ENCODE assay signal across 10 cellular contexts in the genomic region with DNA sequence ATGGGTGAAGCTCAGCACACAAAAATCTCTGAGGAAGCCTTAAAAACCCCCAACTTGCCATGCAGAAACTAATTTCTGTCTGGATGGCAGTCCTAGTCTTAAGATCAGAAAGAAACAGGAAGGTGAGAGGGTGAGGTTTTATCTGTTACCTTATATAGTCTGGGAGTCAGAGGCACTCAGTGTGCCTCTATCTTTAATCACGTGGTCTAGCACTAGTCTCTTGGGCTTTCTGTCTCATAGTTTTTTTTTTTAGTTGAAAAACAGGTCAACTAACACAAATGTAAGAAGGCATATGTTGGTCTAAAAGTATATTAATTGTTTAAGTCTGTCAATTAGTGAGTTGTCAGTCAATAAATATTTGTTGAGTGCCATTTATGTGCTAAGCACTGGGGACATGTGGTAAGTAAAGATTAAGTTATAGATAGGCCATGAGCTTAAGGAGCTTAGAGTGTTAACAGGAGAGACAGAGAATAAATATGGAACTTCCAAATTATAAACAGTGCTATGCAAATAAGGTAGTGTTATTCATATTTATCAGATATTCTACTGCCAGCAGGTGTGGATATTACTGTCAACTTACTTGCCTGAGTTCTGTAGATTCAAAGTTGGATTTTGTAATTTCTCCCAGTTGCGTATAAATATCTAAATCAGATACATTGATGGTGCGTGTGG. TPM values are rescaled to one million over a fixed set of nuclear protein-coding genes. Genes with fewer than 3 reads are reported as not detected.
A peak's percentile ranks its signal among the peaks of the same experiment; 100 is the strongest.
DNase-seq lines count a peak whose midpoint lies in the region; ATAC-seq, FAIRE-seq and TF ChIP-seq lines count a peak whose summit lies in the region.
"Had no signal": no experiment of that assay in that cellular context is flagged by ENCODE, and none has a peak within 500 bp of the region (broad histone marks: within the 10 kb centered on the region; RNA-seq: fewer than 3 reads in every experiment).

No MANE protein-coding gene starts in this region.

- intact Hi-C loops in activated T-helper 2 cell treated with anti-CD3 and anti-CD28 coated beads, Interferon-gamma antibody, Interleukin-2, Interleukin-4, amounts not matched to agents 10 μg/mL and 5 μg/mL and 100 μg/mL, durations not matched to agents 14 hours and 24 hours and 36 hours (cut with micrococcal nuclease) = no loop called here

- peaks cover 6% of the 10 kb centered on the region for H3K36me3 Mint-ChIP-seq in activated CD4-positive, alpha-beta memory T cell treated with anti-CD3 and anti-CD28 coated beads, Interleukin-2, amount 10 ng/mL, durations not matched to agents 7 days and 5 days (ENCODE audit: low read depth)
- H3K36me3 Mint-ChIP-seq in activated T-helper 2 cell treated with anti-CD3 and anti-CD28 coated beads, Interferon-gamma antibody, Interleukin-2, Interleukin-4, amounts not matched to agents 10 μg/mL and 5 μg/mL and 100 μg/mL, durations not matched to agents 14 hours and 24 hours and 36 hours (ENCODE audit: low read depth) = peaks cover 5% of the 10 kb centered on the region

- H3K27me3 Mint-ChIP-seq in activated CD4-positive, alpha-beta memory T cell treated with anti-CD3 and anti-CD28 coated beads, Interleukin-2, amount 10 ng/mL, durations not matched to agents 7 days and 5 days = no peaks in the 10 kb centered on the region
- peaks cover 2% of the 10 kb centered on the region for H3K27me3 Mint-ChIP-seq in activated T-helper 2 cell treated with anti-CD3 and anti-CD28 coated beads, Interferon-gamma antibody, Interleukin-2, Interleukin-4, amounts not matched to agents 10 μg/mL and 5 μg/mL and 100 μg/mL, durations not matched to agents 14 hours and 24 hours and 36 hours (ENCODE audit: low read depth)

- ATAC-seq in GM19438 (IDR thresholded peaks at IDR 0.05; ENCODE audit: low read depth, unreplicated experiment) (peak; percentile 71), HG03108 (IDR thresholded peaks at IDR 0.05; ENCODE audit: unreplicated experiment) (peak; percentile 81)

- H3K27ac Mint-ChIP-seq in activated CD4-positive, alpha-beta memory T cell treated with anti-CD3 and anti-CD28 coated beads, Interleukin-2, amount 10 ng/mL, durations not matched to agents 7 days and 5 days = peak overlapping the region; percentile 4
- no peak overlapping the region for H3K27ac Mint-ChIP-seq in activated T-helper 2 cell treated with anti-CD3 and anti-CD28 coated beads, Interferon-gamma antibody, Interleukin-2, Interleukin-4, amounts not matched to agents 10 μg/mL and 5 μg/mL and 100 μg/mL, durations not matched to agents 14 hours and 24 hours and 36 hours
- H3K27ac Mint-ChIP-seq: nephron progenitor cell had no signal

- no peaks in the 10 kb centered on the region for H3K9me3 Mint-ChIP-seq in activated CD4-positive, alpha-beta memory T cell treated with anti-CD3 and anti-CD28 coated beads, Interleukin-2, amount 10 ng/mL, durations not matched to agents 7 days and 5 days
- no peaks in the 10 kb centered on the region for H3K9me3 Mint-ChIP-seq in activated T-helper 2 cell treated with anti-CD3 and anti-CD28 coated beads, Interferon-gamma antibody, Interleukin-2, Interleukin-4, amounts not matched to agents 10 μg/mL and 5 μg/mL and 100 μg/mL, durations not matched to agents 14 hours and 24 hours and 36 hours

- POLR2A ChIA-PET in activated CD4-positive, alpha-beta memory T cell treated with anti-CD3 and anti-CD28 coated beads, Interleukin-2, amount 10 ng/mL, durations not matched to agents 7 days and 5 days (lab: Charles Lee) = no interaction called here

- DNase-seq in D721Med (ENCODE audit: insufficient read length, low spot score) (no peak), NCI-H1048 (lab: John Stamatoyannopoulos, UW) (no peak), HK-2 (ENCODE audit: unreplicated experiment) (no peak), cortex of kidney (lab: John Stamatoyannopoulos, UW) (no peak)
- DNase-seq in activated CD4-positive, alpha-beta memory T cell treated with anti-CD3 and anti-CD28 coated beads, Interleukin-2, amount 10 ng/mL, durations not matched to agents 7 days and 5 days = no peak
- no peak for DNase-seq in activated T-helper 2 cell treated with anti-CD3 and anti-CD28 coated beads, Interferon-gamma antibody, Interleukin-2, Interleukin-4, amounts not matched to agents 10 μg/mL and 5 μg/mL and 100 μg/mL, durations not matched to agents 14 hours and 24 hours and 36 hours (ENCODE audit: low spot score)
- DNase-seq: activated CD4-positive, alpha-beta T cell treated with anti-CD3 and anti-CD28 coated beads for 4 hours; nephron progenitor cell had no signal

- no peak overlapping the region for H3K4me3 Mint-ChIP-seq in activated CD4-positive, alpha-beta memory T cell treated with anti-CD3 and anti-CD28 coated beads, Interleukin-2, amount 10 ng/mL, durations not matched to agents 7 days and 5 days
- H3K4me3 Mint-ChIP-seq in activated T-helper 2 cell treated with anti-CD3 and anti-CD28 coated beads, Interferon-gamma antibody, Interleukin-2, Interleukin-4, amounts not matched to agents 10 μg/mL and 5 μg/mL and 100 μg/mL, durations not matched to agents 14 hours and 24 hours and 36 hours (ENCODE audit: low read depth) = no peak overlapping the region
- H3K4me3 Mint-ChIP-seq: nephron progenitor cell had no signal

- peak; percentile 16 for FAIRE-seq in D721Med (lab: Jason Lieb, UNC)

- CTCF ChIA-PET in activated CD4-positive, alpha-beta memory T cell treated with anti-CD3 and anti-CD28 coated beads, Interleukin-2, amount 10 ng/mL, durations not matched to agents 7 days and 5 days (lab: Charles Lee) = interaction anchor here (1.6 kb wide), 1 partner anchor 39 kb away, joined by 4 read pairs; no protein-coding TSS in a partner anchor

- H3K4me1 Mint-ChIP-seq in activated CD4-positive, alpha-beta memory T cell treated with anti-CD3 and anti-CD28 coated beads, Interleukin-2, amount 10 ng/mL, durations not matched to agents 7 days and 5 days = peaks cover 18% of the 10 kb centered on the region
- H3K4me1 Mint-ChIP-seq in activated T-helper 2 cell treated with anti-CD3 and anti-CD28 coated beads, Interferon-gamma antibody, Interleukin-2, Interleukin-4, amounts not matched to agents 10 μg/mL and 5 μg/mL and 100 μg/mL, durations not matched to agents 14 hours and 24 hours and 36 hours (ENCODE audit: low read depth) = peaks cover 17% of the 10 kb centered on the region
- H3K4me1 Mint-ChIP-seq: nephron progenitor cell had no signal

- no peak for TF ChIP-seq CTCF in D721Med (IDR thresholded peaks at IDR 0.05; ENCODE audit: insufficient read depth, missing control alignments)

RNA-seq across cellular contexts. Expression of gene CYBB, which starts 6.9 kb away (rescaled TPM):
- total RNA-seq in activated CD4-positive, alpha-beta memory T cell treated with anti-CD3 and anti-CD28 coated beads, Interleukin-2, amount 10 ng/mL, durations not matched to agents 7 days and 5 days = not detected
- 0.09 TPM in 2 replicates for total RNA-seq in activated T-helper 2 cell treated with anti-CD3 and anti-CD28 coated beads, Interferon-gamma antibody, Interleukin-2, Interleukin-4, amounts not matched to agents 10 μg/mL and 5 μg/mL and 100 μg/mL, durations not matched to agents 14 hours and 24 hours and 36 hours
